Comparison of ENCODE assay signal across 24 cellular contexts in genomic region chr3:37534940-37535339, GRCh38.
"Had no signal": no experiment of that assay in that cellular context is flagged by ENCODE, and none has a peak within 500 bp of the region (broad histone marks: within the 10 kb centered on the region; RNA-seq: fewer than 3 reads in every experiment).

No MANE protein-coding gene starts in this region.

- H3K27me3 ChIP-seq: colonic mucosa, esophagus muscularis mucosa, gastroesophageal sphincter, heart left ventricle, hepatocyte had no signal

- H2AFZ ChIP-seq: hepatocyte had no signal

- H3K27ac ChIP-seq: colonic mucosa, foreskin keratinocyte, gastroesophageal sphincter, hepatocyte, lower lobe of right lung had no signal

- H3K4me1 Mint-ChIP-seq: immature natural killer cell, naive B cell had no signal

- ATAC-seq: effector memory CD8-positive, alpha-beta T cell; foreskin keratinocyte; gastroesophageal sphincter; heart left ventricle; left colon; left lobe of liver; left ventricle myocardium superior; lower lobe of right lung; mucosa of descending colon had no signal

- H3K4me3 ChIP-seq: colonic mucosa, esophagus muscularis mucosa, gastroesophageal sphincter, heart left ventricle, hepatocyte, lower lobe of right lung, mucosa of descending colon had no signal

- H3K9me3 Mint-ChIP-seq: dendritic cell treated with granulocyte-macrophage colony-stimulating factor and Interleukin-4, amounts not matched to agents 40 ng/mL and 50 ng/mL, for 4 days; effector memory CD8-positive, alpha-beta T cell; endodermal cell; immature natural killer cell; mesothelial cell of epicardium; naive B cell had no signal

- H3K27me3 Mint-ChIP-seq: naive B cell had no signal

- H3K27ac Mint-ChIP-seq: dendritic cell treated with granulocyte-macrophage colony-stimulating factor and Interleukin-4, amounts not matched to agents 40 ng/mL and 50 ng/mL, for 4 days; effector memory CD8-positive, alpha-beta T cell; endodermal cell; immature natural killer cell; mesothelial cell of epicardium; naive B cell had no signal

- H3K9me3 ChIP-seq: colonic mucosa, esophagus muscularis mucosa, gastroesophageal sphincter, heart left ventricle, lower lobe of right lung, mucosa of descending colon had no signal

- H3K4me3 Mint-ChIP-seq: dendritic cell treated with granulocyte-macrophage colony-stimulating factor and Interleukin-4, amounts not matched to agents 40 ng/mL and 50 ng/mL, for 4 days; effector memory CD8-positive, alpha-beta T cell; endodermal cell; immature natural killer cell; mesothelial cell of epicardium; naive B cell had no signal

- H3K36me3 Mint-ChIP-seq: immature natural killer cell, naive B cell had no signal

- H3K4me1 ChIP-seq: colonic mucosa, foreskin keratinocyte, lower lobe of right lung had no signal

- H3K79me2 ChIP-seq: hepatocyte had no signal

- DNase-seq: colonic mucosa; cortex of kidney; effector CD8-positive, alpha-beta T cell; effector memory CD8-positive, alpha-beta T cell; endodermal cell; foreskin keratinocyte; heart left ventricle; hypothalamus; immature natural killer cell; islet precursor cell; kidney; kidney glomerular epithelial cell; left colon; left ventricle myocardium superior; lower lobe of right lung; mesenchymal stem cell; mucosa of descending colon; naive B cell had no signal

- H3K36me3 ChIP-seq: colonic mucosa had no signal

- H3K4me2 ChIP-seq: hepatocyte had no signal
